Comparison of ENCODE assay signal across 1 cellular context in genomic region chr5:168674893-168675482, GRCh38.
TF ChIP-seq lines count a peak whose summit lies in the region.

No MANE protein-coding gene starts in this region.

TF ChIP-seq in HEK293, 187 proteins besides CTCF, POLR2A, EP300 and RAD21 (continued from another document):
- TF ChIP-seq ZBTB10 (tag by site-specific recombination; IDR thresholded peaks at IDR 0.05) (no peak), ZNF350 (tag by site-specific recombination; IDR thresholded peaks at IDR 0.05) (no peak), ZNF768 (tag by site-specific recombination; IDR thresholded peaks at IDR 0.05) (peak; percentile 34; the same call in 1 of the 2 replicates), ELK4 (IDR thresholded peaks at IDR 0.05; ENCODE audit: borderline replicate concordance, low read depth, low read length) (no peak), ZNF398 (tag by site-specific recombination; IDR thresholded peaks at IDR 0.05) (no peak), PRDM4 (tag by site-specific recombination; IDR thresholded peaks at IDR 0.05) (no peak)
- TF ChIP-seq, protein P1, sequence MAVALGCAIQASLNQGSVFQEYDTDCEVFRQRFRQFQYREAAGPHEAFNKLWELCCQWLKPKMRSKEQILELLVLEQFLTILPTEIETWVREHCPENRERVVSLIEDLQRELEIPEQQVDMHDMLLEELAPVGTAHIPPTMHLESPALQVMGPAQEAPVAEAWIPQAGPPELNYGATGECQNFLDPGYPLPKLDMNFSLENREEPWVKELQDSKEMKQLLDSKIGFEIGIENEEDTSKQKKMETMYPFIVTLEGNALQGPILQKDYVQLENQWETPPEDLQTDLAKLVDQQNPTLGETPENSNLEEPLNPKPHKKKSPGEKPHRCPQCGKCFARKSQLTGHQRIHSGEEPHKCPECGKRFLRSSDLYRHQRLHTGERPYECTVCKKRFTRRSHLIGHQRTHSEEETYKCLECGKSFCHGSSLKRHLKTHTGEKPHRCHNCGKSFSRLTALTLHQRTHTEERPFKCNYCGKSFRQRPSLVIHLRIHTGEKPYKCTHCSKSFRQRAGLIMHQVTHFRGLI (tag by site-specific recombination; IDR thresholded peaks at IDR 0.05), result no peak
